1 cellular context compared by ENCODE assay signal in the genomic region with DNA sequence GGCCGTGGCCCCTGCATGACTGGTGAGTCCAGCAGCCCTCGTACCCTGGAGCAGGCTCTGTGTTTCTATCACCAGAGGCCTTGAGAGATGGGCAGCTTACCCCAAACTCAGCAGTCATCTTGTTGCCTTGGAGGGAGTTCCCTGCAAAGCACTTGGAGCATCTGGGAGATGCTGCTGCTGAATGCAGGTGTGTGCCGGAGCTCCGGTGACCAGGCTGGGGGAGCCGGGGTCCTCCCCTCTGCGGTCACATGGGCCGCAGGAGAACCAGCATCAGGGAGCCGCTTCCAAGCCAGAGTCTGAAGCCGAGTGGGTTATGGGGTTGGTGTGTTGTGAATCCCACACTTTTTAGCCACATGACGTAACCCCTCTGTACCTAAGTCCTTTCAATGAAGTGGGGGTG.
TF ChIP-seq lines count a peak whose summit lies in the region.

No MANE protein-coding gene starts in this region.

TF ChIP-seq in GM23338, 12 proteins besides CTCF, POLR2A, EP300 and RAD21 (continued from another document):
- TF ChIP-seq ZNF462 (CRISPR knock-in tag; IDR thresholded peaks at IDR 0.05) (no peak), EZH2 (IDR thresholded peaks at IDR 0.05; ENCODE audit: low read depth, unreplicated experiment) (no peak), JUNB (IDR thresholded peaks at IDR 0.05; ENCODE audit: unreplicated experiment) (no peak), CREB1 (CRISPR knock-in tag; IDR thresholded peaks at IDR 0.05; ENCODE audit: low read depth) (no peak)
- TF ChIP-seq, protein P1, sequence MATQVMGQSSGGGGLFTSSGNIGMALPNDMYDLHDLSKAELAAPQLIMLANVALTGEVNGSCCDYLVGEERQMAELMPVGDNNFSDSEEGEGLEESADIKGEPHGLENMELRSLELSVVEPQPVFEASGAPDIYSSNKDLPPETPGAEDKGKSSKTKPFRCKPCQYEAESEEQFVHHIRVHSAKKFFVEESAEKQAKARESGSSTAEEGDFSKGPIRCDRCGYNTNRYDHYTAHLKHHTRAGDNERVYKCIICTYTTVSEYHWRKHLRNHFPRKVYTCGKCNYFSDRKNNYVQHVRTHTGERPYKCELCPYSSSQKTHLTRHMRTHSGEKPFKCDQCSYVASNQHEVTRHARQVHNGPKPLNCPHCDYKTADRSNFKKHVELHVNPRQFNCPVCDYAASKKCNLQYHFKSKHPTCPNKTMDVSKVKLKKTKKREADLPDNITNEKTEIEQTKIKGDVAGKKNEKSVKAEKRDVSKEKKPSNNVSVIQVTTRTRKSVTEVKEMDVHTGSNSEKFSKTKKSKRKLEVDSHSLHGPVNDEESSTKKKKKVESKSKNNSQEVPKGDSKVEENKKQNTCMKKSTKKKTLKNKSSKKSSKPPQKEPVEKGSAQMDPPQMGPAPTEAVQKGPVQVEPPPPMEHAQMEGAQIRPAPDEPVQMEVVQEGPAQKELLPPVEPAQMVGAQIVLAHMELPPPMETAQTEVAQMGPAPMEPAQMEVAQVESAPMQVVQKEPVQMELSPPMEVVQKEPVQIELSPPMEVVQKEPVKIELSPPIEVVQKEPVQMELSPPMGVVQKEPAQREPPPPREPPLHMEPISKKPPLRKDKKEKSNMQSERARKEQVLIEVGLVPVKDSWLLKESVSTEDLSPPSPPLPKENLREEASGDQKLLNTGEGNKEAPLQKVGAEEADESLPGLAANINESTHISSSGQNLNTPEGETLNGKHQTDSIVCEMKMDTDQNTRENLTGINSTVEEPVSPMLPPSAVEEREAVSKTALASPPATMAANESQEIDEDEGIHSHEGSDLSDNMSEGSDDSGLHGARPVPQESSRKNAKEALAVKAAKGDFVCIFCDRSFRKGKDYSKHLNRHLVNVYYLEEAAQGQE (IDR thresholded peaks at IDR 0.05; ENCODE audit: unreplicated experiment): no peak
